13 cellular contexts compared by ENCODE assay signal in the genomic region with DNA sequence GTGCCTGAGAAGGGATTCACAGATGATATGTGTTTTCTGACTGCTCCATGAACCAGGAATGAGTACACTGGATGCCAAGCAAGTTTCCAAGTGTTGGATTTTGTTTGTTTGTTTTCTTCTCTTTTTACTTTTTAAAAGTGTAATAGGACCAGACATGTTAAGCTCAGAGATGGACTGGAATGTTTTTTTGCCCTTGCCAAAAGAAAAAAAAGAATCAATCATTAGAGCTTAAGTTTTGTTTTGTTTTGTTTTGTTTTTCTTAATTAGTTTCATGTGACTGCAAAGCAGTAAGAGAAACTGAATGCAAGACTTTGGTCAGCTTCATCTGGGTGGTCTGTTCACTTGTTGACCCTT. TPM values are rescaled to one million over a fixed set of nuclear protein-coding genes. Genes with fewer than 3 reads are reported as not detected.
DNase-seq lines count a peak whose midpoint lies in the region; ATAC-seq and TF ChIP-seq lines count a peak whose summit lies in the region.
"Had no signal": no experiment of that assay in that cellular context is flagged by ENCODE, and none has a peak within 500 bp of the region (broad histone marks: within the 10 kb centered on the region; RNA-seq: fewer than 3 reads in every experiment).

No MANE protein-coding gene starts in this region.

- no peak for TF ChIP-seq CTCF in OCI-LY1 (IDR thresholded peaks at IDR 0.05; ENCODE audit: low read length)

- CTCF ChIA-PET in activated CD4-positive, alpha-beta T cell treated with anti-CD3 and anti-CD28 coated beads, Interleukin-2, amount 10 ng/mL, durations not matched to agents 7 days and 5 days (lab: Charles Lee): interaction anchor here (0.6 to 2.0 kb wide), 9 partner anchors 10 to 109 kb away, joined by 3 to 7 read pairs (median 3); no protein-coding TSS in a partner anchor

- H3K4me1 Mint-ChIP-seq in activated CD4-positive, alpha-beta T cell treated with anti-CD3 and anti-CD28 coated beads, Interleukin-2, amount 10 ng/mL, durations not matched to agents 7 days and 5 days: peaks cover 49% of the 10 kb centered on the region
- peaks cover 67% of the 10 kb centered on the region for H3K4me1 Mint-ChIP-seq in stimulated activated memory B cell treated with anti-CD40 and anti-IgM and Interleukin-4, amounts not matched to agents 10 μg/mL and 1 μg/mL and 100 μg/mL, for 72 hours

- POLR2A ChIA-PET in activated CD4-positive, alpha-beta T cell treated with anti-CD3 and anti-CD28 coated beads, Interleukin-2, amount 10 ng/mL, durations not matched to agents 7 days and 5 days (lab: Charles Lee): interaction anchor here (0.7 to 1.0 kb wide), 2 partner anchors 35 to 109 kb away, joined by 5 to 6 read pairs; a partner anchor contains a TSS

- no peaks in the 10 kb centered on the region for H3K27me3 Mint-ChIP-seq in activated CD4-positive, alpha-beta T cell treated with anti-CD3 and anti-CD28 coated beads, Interleukin-2, amount 10 ng/mL, durations not matched to agents 7 days and 5 days
- H3K27me3 Mint-ChIP-seq in stimulated activated memory B cell treated with anti-CD40 and anti-IgM and Interleukin-4, amounts not matched to agents 10 μg/mL and 1 μg/mL and 100 μg/mL, for 72 hours: no peaks in the 10 kb centered on the region

- peaks cover 12% of the 10 kb centered on the region for H3K36me3 Mint-ChIP-seq in activated CD4-positive, alpha-beta T cell treated with anti-CD3 and anti-CD28 coated beads, Interleukin-2, amount 10 ng/mL, durations not matched to agents 7 days and 5 days (ENCODE audit: low read depth)
- no peaks in the 10 kb centered on the region for H3K36me3 Mint-ChIP-seq in stimulated activated memory B cell treated with anti-CD40 and anti-IgM and Interleukin-4, amounts not matched to agents 10 μg/mL and 1 μg/mL and 100 μg/mL, for 72 hours

- no peaks in the 10 kb centered on the region for H3K9me3 ChIP-seq in OCI-LY1 (ENCODE audit: low read length)
- no peaks in the 10 kb centered on the region for H3K9me3 ChIP-seq in effector memory CD4-positive, alpha-beta T cell (ENCODE audit: control insufficient read depth, low read length)
- H3K9me3 ChIP-seq: gastroesophageal sphincter, SK-N-SH had no signal

- DNase-seq in activated CD4-positive, alpha-beta T cell treated with anti-CD3 and anti-CD28 coated beads, Interleukin-2, amount 10 ng/mL, durations not matched to agents 7 days and 5 days: no peak
- no peak for DNase-seq in activated CD4-positive, alpha-beta T cell treated with anti-CD3 and anti-CD28 coated beads, Interleukin-2, amount 50 U/mL, for 4 hours
- DNase-seq in effector memory CD4-positive, alpha-beta T cell: no peak
- no peak for DNase-seq in NCI-H2171 (lab: John Stamatoyannopoulos, UW)
- DNase-seq: NCI-H2029 treated with DMSO at 0.1 percent for 48 hours, SK-N-SH, trophoblast cell had no signal

- H4K20me1 ChIP-seq in OCI-LY1 (ENCODE audit: insufficient read depth, low read length): no peaks in the 10 kb centered on the region

- ATAC-seq in stimulated activated memory B cell treated with anti-CD40 and anti-IgM and Interleukin-4, amounts not matched to agents 10 μg/mL and 1 μg/mL and 100 μg/mL, for 72 hours: no peak
- no peak for ATAC-seq in GM21390 (IDR thresholded peaks at IDR 0.05; ENCODE audit: unreplicated experiment)
- ATAC-seq in GM21423 (IDR thresholded peaks at IDR 0.05; ENCODE audit: unreplicated experiment): no peak
- ATAC-seq: gastroesophageal sphincter had no signal

- H3K27ac ChIP-seq in OCI-LY1 (ENCODE audit: low read depth, low read length, poor library complexity, severe bottlenecking): peak overlapping the region; percentile 95
- no peak overlapping the region for H3K27ac ChIP-seq in effector memory CD4-positive, alpha-beta T cell (ENCODE audit: insufficient read depth, low read length, poor library complexity, severe bottlenecking)
- H3K27ac ChIP-seq: gastroesophageal sphincter had no signal

- H2AFZ ChIP-seq in OCI-LY1 (ENCODE audit: low read length): no peak overlapping the region

- H3K4me3 Mint-ChIP-seq in activated CD4-positive, alpha-beta T cell treated with anti-CD3 and anti-CD28 coated beads, Interleukin-2, amount 10 ng/mL, durations not matched to agents 7 days and 5 days: peak overlapping the region; percentile 57
- peak overlapping the region; percentile 44 for H3K4me3 Mint-ChIP-seq in stimulated activated memory B cell treated with anti-CD40 and anti-IgM and Interleukin-4, amounts not matched to agents 10 μg/mL and 1 μg/mL and 100 μg/mL, for 72 hours

- no peaks in the 10 kb centered on the region for H3K27me3 ChIP-seq in OCI-LY1 (ENCODE audit: insufficient read depth, low read length)
- no peaks in the 10 kb centered on the region for H3K27me3 ChIP-seq in effector memory CD4-positive, alpha-beta T cell (replicated peaks; ENCODE audit: control insufficient read depth, insufficient read depth, low read length, poor library complexity, severe bottlenecking)
- H3K27me3 ChIP-seq: gastroesophageal sphincter had no signal

- H3K4me1 ChIP-seq in OCI-LY1 (ENCODE audit: insufficient read depth, low read length, severe bottlenecking): peaks cover 62% of the 10 kb centered on the region
- peaks cover 21% of the 10 kb centered on the region for H3K4me1 ChIP-seq in effector memory CD4-positive, alpha-beta T cell (ENCODE audit: control insufficient read depth, insufficient read depth, low read length, poor library complexity, severe bottlenecking)
- H3K4me1 ChIP-seq: gastroesophageal sphincter had no signal

- peaks cover 4% of the 10 kb centered on the region for H3K9me3 Mint-ChIP-seq in activated CD4-positive, alpha-beta T cell treated with anti-CD3 and anti-CD28 coated beads, Interleukin-2, amount 10 ng/mL, durations not matched to agents 7 days and 5 days
- no peaks in the 10 kb centered on the region for H3K9me3 Mint-ChIP-seq in stimulated activated memory B cell treated with anti-CD40 and anti-IgM and Interleukin-4, amounts not matched to agents 10 μg/mL and 1 μg/mL and 100 μg/mL, for 72 hours
- H3K9me3 Mint-ChIP-seq: nephron progenitor cell had no signal

- peak overlapping the region; percentile 91 for H3K27ac Mint-ChIP-seq in activated CD4-positive, alpha-beta T cell treated with anti-CD3 and anti-CD28 coated beads, Interleukin-2, amount 10 ng/mL, durations not matched to agents 7 days and 5 days
- H3K27ac Mint-ChIP-seq in stimulated activated memory B cell treated with anti-CD40 and anti-IgM and Interleukin-4, amounts not matched to agents 10 μg/mL and 1 μg/mL and 100 μg/mL, for 72 hours: peak overlapping the region; percentile 88
- H3K27ac Mint-ChIP-seq: nephron progenitor cell had no signal

- H3K79me2 ChIP-seq in OCI-LY1 (ENCODE audit: insufficient read depth, low read length): no peaks in the 10 kb centered on the region

- peak overlapping the region; percentile 77 for H3K9ac ChIP-seq in OCI-LY1 (ENCODE audit: low read length)
- H3K9ac ChIP-seq: SK-N-SH had no signal

- no peaks in the 10 kb centered on the region for H3F3A ChIP-seq in OCI-LY1 (ENCODE audit: insufficient read depth, low read length)

- H3K9me2 ChIP-seq in OCI-LY1 (ENCODE audit: low read depth, low read length): no peaks in the 10 kb centered on the region
- H3K9me2 ChIP-seq: SK-N-SH had no signal

- H3K4me3 ChIP-seq in OCI-LY1 (ENCODE audit: low read depth, low read length, poor library complexity, severe bottlenecking): peak overlapping the region; percentile 33
- H3K4me3 ChIP-seq in effector memory CD4-positive, alpha-beta T cell (ENCODE audit: insufficient read depth, low read depth, low read length, poor library complexity, severe bottlenecking): peak overlapping the region; percentile 36
- H3K4me3 ChIP-seq: gastroesophageal sphincter had no signal

- peak overlapping the region; percentile 69 for H3K4me2 ChIP-seq in OCI-LY1 (ENCODE audit: low read length)
- H3K4me2 ChIP-seq: SK-N-SH had no signal

- no peaks in the 10 kb centered on the region for H3K36me3 ChIP-seq in OCI-LY1 (ENCODE audit: insufficient read depth, low read length)
- no peaks in the 10 kb centered on the region for H3K36me3 ChIP-seq in effector memory CD4-positive, alpha-beta T cell (ENCODE audit: control insufficient read depth, insufficient read depth, low read length)
- H3K36me3 ChIP-seq: gastroesophageal sphincter had no signal

RNA-seq across cellular contexts. Expression of a gene that starts 42.5 kb away (rescaled TPM):
- total RNA-seq in activated CD4-positive, alpha-beta T cell treated with anti-CD3 and anti-CD28 coated beads, Interleukin-2, amount 10 ng/mL, durations not matched to agents 7 days and 5 days: 10 to 100 TPM; 50.1 to 54.6 TPM
